9 cellular contexts compared by ENCODE assay signal in genomic region chr6:163554663-163555062, GRCh38.
DNase-seq lines count a peak whose midpoint lies in the region; ATAC-seq, FAIRE-seq and TF ChIP-seq lines count a peak whose summit lies in the region.
"Had no signal": no experiment of that assay in that cellular context is flagged by ENCODE, and none has a peak within 500 bp of the region (broad histone marks: within the 10 kb centered on the region; RNA-seq: fewer than 3 reads in every experiment).

No MANE protein-coding gene starts in this region.

- H4K20me1 ChIP-seq in SU-DHL-6 (ENCODE audit: low read depth, low read length) (no peaks in the 10 kb centered on the region), astrocyte (ENCODE audit: insufficient read depth, low read length) (peaks cover 61% of the 10 kb centered on the region), keratinocyte (ENCODE audit: control insufficient read depth, extremely low read depth, insufficient read depth, low read length) (peaks cover 7% of the 10 kb centered on the region)

- H3K4me3 ChIP-seq in SU-DHL-6 (ENCODE audit: insufficient read depth, low read length, poor library complexity, severe bottlenecking) (no peak overlapping the region), astrocyte (ENCODE audit: insufficient read depth, low read depth, low read length) (no peak overlapping the region), keratinocyte (ENCODE audit: control insufficient read depth in 2 of 3, extremely low read depth in 1 of 3, insufficient read depth in 2 of 3, low read depth in 1 of 3, low read length in 3 of 3) (no peak overlapping the region)

- FAIRE-seq in astrocyte (lab: Jason Lieb, UNC), result peak; percentile 9
- peak; percentile 43 for FAIRE-seq in keratinocyte (lab: Jason Lieb, UNC)

- no peaks in the 10 kb centered on the region for H3F3A ChIP-seq in SU-DHL-6 (ENCODE audit: insufficient read depth)

- no peaks in the 10 kb centered on the region for H3K36me3 ChIP-seq in SU-DHL-6 (ENCODE audit: low read length)
- H3K36me3 ChIP-seq in astrocyte (ENCODE audit: insufficient read depth, low read length), result peaks cover 10% of the 10 kb centered on the region
- H3K36me3 ChIP-seq in keratinocyte (ENCODE audit: control insufficient read depth in 2 of 2, extremely low read depth in 1 of 2, insufficient read depth in 2 of 2, low read length in 2 of 2), result peaks cover 7% of the 10 kb centered on the region in 2 experiments

- H3K4me3 Mint-ChIP-seq in astrocyte (ENCODE audit: unreplicated experiment), result no peak overlapping the region
- H3K4me3 Mint-ChIP-seq: activated naive CD4-positive, alpha-beta T cell treated with anti-CD3 and anti-CD28 coated beads, Interleukin-2, amount 50 U/mL, for 24 hours had no signal

- H3K4me1 Mint-ChIP-seq in astrocyte (ENCODE audit: low read depth, unreplicated experiment), result no peaks in the 10 kb centered on the region

- H3K27me3 ChIP-seq in SU-DHL-6 (ENCODE audit: low read length) (no peaks in the 10 kb centered on the region), astrocyte (ENCODE audit: insufficient read depth, low read length) (no peaks in the 10 kb centered on the region), keratinocyte (ENCODE audit: control insufficient read depth, extremely low read depth, insufficient read depth, low read length) (no peaks in the 10 kb centered on the region)

- H3K4me1 ChIP-seq in astrocyte (ENCODE audit: insufficient read depth, low read length), result no peaks in the 10 kb centered on the region
- H3K4me1 ChIP-seq in keratinocyte (ENCODE audit: control insufficient read depth, extremely low read depth, insufficient read depth, low read length), result no peaks in the 10 kb centered on the region

- H3K9me3 Mint-ChIP-seq in astrocyte (ENCODE audit: unreplicated experiment), result no peaks in the 10 kb centered on the region
- H3K9me3 Mint-ChIP-seq: activated naive CD4-positive, alpha-beta T cell treated with anti-CD3 and anti-CD28 coated beads, Interleukin-2, amount 50 U/mL, for 24 hours had no signal

- no peaks in the 10 kb centered on the region for H3K9me1 ChIP-seq in keratinocyte (ENCODE audit: control insufficient read depth, extremely low read depth, insufficient read depth, low read length)

- H3K9ac ChIP-seq in SU-DHL-6 (ENCODE audit: low read length) (no peak overlapping the region), astrocyte (ENCODE audit: low read length) (no peak overlapping the region), keratinocyte (ENCODE audit: control insufficient read depth, extremely low read depth, insufficient read depth, low read length) (no peak overlapping the region)

- no peaks in the 10 kb centered on the region for H3K9me2 ChIP-seq in SU-DHL-6 (replicated peaks; ENCODE audit: insufficient read depth, low read length)

- H3K36me3 Mint-ChIP-seq in astrocyte (ENCODE audit: low read depth, unreplicated experiment), result peaks cover 14% of the 10 kb centered on the region

- dilution Hi-C loops in keratinocyte (cut with MboI; ENCODE audit: extremely low pct_ligation_motif_present, low sequenced_read_pairs), result no loop called here

- H3K27ac ChIP-seq in SU-DHL-6 (ENCODE audit: low read depth, low read length), result no peak overlapping the region
- no peak overlapping the region for H3K27ac ChIP-seq in astrocyte (ENCODE audit: low read depth, low read length)
- H3K27ac ChIP-seq in keratinocyte (ENCODE audit: control insufficient read depth, insufficient read depth, low read length), result no peak overlapping the region

- ATAC-seq in HG03354 (IDR thresholded peaks at IDR 0.05; ENCODE audit: poor library complexity, severe bottlenecking, unreplicated experiment) (peak; percentile 70), HG03196 (IDR thresholded peaks at IDR 0.05; ENCODE audit: unreplicated experiment) (no peak), GM19395 (IDR thresholded peaks at IDR 0.05; ENCODE audit: unreplicated experiment) (no peak)

- no peaks in the 10 kb centered on the region for H3K27me3 Mint-ChIP-seq in astrocyte (ENCODE audit: low read depth, unreplicated experiment)
- H3K27me3 Mint-ChIP-seq: activated naive CD4-positive, alpha-beta T cell treated with anti-CD3 and anti-CD28 coated beads, Interleukin-2, amount 50 U/mL, for 24 hours had no signal

- no peak overlapping the region for H3K4me2 ChIP-seq in SU-DHL-6 (ENCODE audit: low read depth, low read length, poor library complexity, severe bottlenecking)
- no peak overlapping the region for H3K4me2 ChIP-seq in astrocyte (ENCODE audit: low read length)
- H3K4me2 ChIP-seq in keratinocyte (ENCODE audit: control insufficient read depth, extremely low read depth, insufficient read depth, low read depth, low read length), result no peak overlapping the region

- no peaks in the 10 kb centered on the region for H3K9me3 ChIP-seq in SU-DHL-6 (ENCODE audit: insufficient read depth, low read length)
- no peaks in the 10 kb centered on the region for H3K9me3 ChIP-seq in astrocyte (ENCODE audit: insufficient read depth, low read depth, low read length)
- H3K9me3 ChIP-seq in keratinocyte (ENCODE audit: control insufficient read depth, low read depth, low read length), result no peaks in the 10 kb centered on the region

- H2AFZ ChIP-seq in SU-DHL-6 (ENCODE audit: low read depth, low read length, severe bottlenecking) (no peak overlapping the region), astrocyte (ENCODE audit: low read depth, low read length) (no peak overlapping the region), keratinocyte (ENCODE audit: control insufficient read depth, low read length) (no peak overlapping the region)

- peak overlapping the region; percentile 15 for H3K27ac Mint-ChIP-seq in astrocyte (ENCODE audit: unreplicated experiment)
- H3K27ac Mint-ChIP-seq: activated naive CD4-positive, alpha-beta T cell treated with anti-CD3 and anti-CD28 coated beads, Interleukin-2, amount 50 U/mL, for 24 hours had no signal

- DNase-seq in GM04504 (ENCODE audit: low read depth), result peak; percentile 16
- no peak for DNase-seq in astrocyte (ENCODE audit: low read depth)
- DNase-seq in keratinocyte (ENCODE audit: low read depth, low spot score), result peak; percentile 5
- DNase-seq in stimulated activated CD8-positive, alpha-beta memory T cell treated with anti-CD3 and anti-CD28 coated beads, Interleukin-15, amount 100 ng/mL, for 1 hour (ENCODE audit: low read depth), result peak; percentile 15

- H3K79me2 ChIP-seq in SU-DHL-6 (ENCODE audit: insufficient read depth, low read length) (no peaks in the 10 kb centered on the region), astrocyte (ENCODE audit: insufficient read depth, low read length) (peaks cover 86% of the 10 kb centered on the region), keratinocyte (ENCODE audit: control insufficient read depth, insufficient read depth, low read length) (peaks cover 48% of the 10 kb centered on the region)

- TF ChIP-seq CTCF in SU-DHL-6 (IDR thresholded peaks at IDR 0.05; ENCODE audit: insufficient read depth, low read length, poor library complexity, severe bottlenecking) (peak; percentile 48), astrocyte (IDR thresholded peaks at IDR 0.05; ENCODE audit: insufficient read depth, low read depth, low read length) (peak; percentile 60), keratinocyte (optimal IDR thresholded peaks at IDR 0.05 in 1 of 3, IDR thresholded peaks at IDR 0.05 in 1 of 3, conservative IDR thresholded peaks at IDR 0.05 in 1 of 3; ENCODE audit: extremely low read depth in 1 of 3, insufficient read depth in 2 of 3, low read length in 3 of 3) (peak; percentile 66 to 74 (median 67))
